Comparison of ENCODE assay signal across 1 cellular context in genomic region chr20:43984587-43984986, GRCh38.
TF ChIP-seq lines count a peak whose summit lies in the region.

No MANE protein-coding gene starts in this region.

TF ChIP-seq in GM23338, 12 proteins besides CTCF, POLR2A, EP300 and RAD21 (continued from another document):
- TF ChIP-seq ZNF462 (CRISPR knock-in tag; IDR thresholded peaks at IDR 0.05) (no peak), STAT1 (IDR thresholded peaks at IDR 0.05; ENCODE audit: unreplicated experiment) (no peak), EZH2phosphoT487 (IDR thresholded peaks at IDR 0.05; ENCODE audit: unreplicated experiment) (no peak), ZNF331 (CRISPR knock-in tag; IDR thresholded peaks at IDR 0.05; ENCODE audit: low read depth) (no peak), JUNB (IDR thresholded peaks at IDR 0.05; ENCODE audit: unreplicated experiment) (no peak), POLR2AphosphoS5 (IDR thresholded peaks at IDR 0.05; ENCODE audit: low read depth) (no peak), REST (IDR thresholded peaks at IDR 0.05; ENCODE audit: unreplicated experiment) (no peak), ETS1 (IDR thresholded peaks at IDR 0.05) (no peak)
TF ChIP-seq in GM23338: peak in this region for 0.
